In the genomic region with DNA sequence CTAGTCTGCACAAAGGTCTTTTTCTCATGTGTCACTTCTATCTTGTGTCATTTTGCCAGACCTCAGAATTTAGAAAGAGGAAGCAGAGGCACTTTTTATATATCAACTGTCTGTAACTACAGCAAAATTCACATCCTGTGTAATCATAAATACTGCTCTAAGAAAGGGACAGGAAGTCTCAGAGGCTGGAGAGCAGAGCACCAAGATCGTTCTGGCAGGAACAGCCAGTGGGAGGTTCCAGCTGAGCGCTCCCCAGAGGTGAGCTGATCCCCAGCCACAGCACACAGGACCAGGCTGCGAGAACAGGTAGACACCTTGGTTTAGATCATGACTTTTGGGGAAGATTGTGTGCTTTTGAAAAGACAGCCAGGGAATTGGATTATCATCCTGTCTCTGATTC, we compare ENCODE assay signal across 8 cellular contexts. TPM values are rescaled to one million over a fixed set of nuclear protein-coding genes. Genes with fewer than 3 reads are reported as not detected.
DNase-seq lines count a peak whose midpoint lies in the region; ATAC-seq and TF ChIP-seq lines count a peak whose summit lies in the region.

Gene MS4A7 (plus strand): TSS at position 174 of the 400 bp plus-strand sequence. CDS start 4,610 bp downstream, outside the sequence.

- H3K4me2 ChIP-seq in mesenchymal stem cell (ENCODE audit: low read length, poor library complexity, severe bottlenecking) = no peak within 1 kb of the TSS

- TF ChIP-seq CTCF in mucosa of descending colon (IDR thresholded peaks at IDR 0.05) = no peak
- no peak for TF ChIP-seq CTCF in CD4-positive, alpha-beta T cell (IDR thresholded peaks at IDR 0.05)

- H3K9me3 ChIP-seq in mucosa of descending colon = no peaks in the 10 kb centered on the region
- H3K9me3 ChIP-seq in CD4-positive, alpha-beta T cell (ENCODE audit: control insufficient read depth, low read length) = no peaks in the 10 kb centered on the region
- no peaks in the 10 kb centered on the region for H3K9me3 ChIP-seq in mesenchymal stem cell (ENCODE audit: control insufficient read depth, low read length)

- H3K23ac ChIP-seq in mesenchymal stem cell (ENCODE audit: low read length in 2 of 2) = no peak within 1 kb of the TSS

- peak; percentile 77 for ATAC-seq in GM18870 (IDR thresholded peaks at IDR 0.05; ENCODE audit: unreplicated experiment)
- peak; percentile 90 for ATAC-seq in HG02885 (IDR thresholded peaks at IDR 0.05; ENCODE audit: poor library complexity, unreplicated experiment)
- ATAC-seq in mucosa of descending colon = peak; percentile 76
- no peak for ATAC-seq in CD4-positive, alpha-beta T cell (ENCODE audit: poor library complexity)

- WGBS in mesenchymal stem cell = 49% methylated on average over 3 of the region's 3 CpGs

- no peak within 1 kb of the TSS for H3K14ac ChIP-seq in mesenchymal stem cell (ENCODE audit: low read length in 2 of 2)

- no peak within 1 kb of the TSS for H2AFZ ChIP-seq in mesenchymal stem cell (ENCODE audit: low read depth, low read length)

- no peak within 1 kb of the TSS for H3K9ac ChIP-seq in mesenchymal stem cell (ENCODE audit: low read length)

- no peak within 1 kb of the TSS for H3K27ac Mint-ChIP-seq in CD4-positive, alpha-beta T cell

- no peak within 1 kb of the TSS for H2BK12ac ChIP-seq in mesenchymal stem cell (ENCODE audit: low read length in 2 of 2)

- no peak within 1 kb of the TSS for H3K4me3 Mint-ChIP-seq in CD4-positive, alpha-beta T cell

- H3K27me3 Mint-ChIP-seq in CD4-positive, alpha-beta T cell = peaks cover 11% of the 10 kb centered on the region

- H3K9me3 Mint-ChIP-seq in CD4-positive, alpha-beta T cell = no peaks in the 10 kb centered on the region

- H4K8ac ChIP-seq in mesenchymal stem cell (ENCODE audit: low read length) = no peak within 1 kb of the TSS

- intact Hi-C loops in mucosa of descending colon (cut with DNase I, micrococcal nuclease) = no loop called here
- intact Hi-C loops in CD4-positive, alpha-beta T cell (cut with DNase I, micrococcal nuclease) = no loop called here

- H3K36me3 Mint-ChIP-seq in CD4-positive, alpha-beta T cell (ENCODE audit: low read depth) = no peaks in the 10 kb centered on the region

- H2BK5ac ChIP-seq in mesenchymal stem cell (ENCODE audit: low read depth, low read length, poor library complexity, severe bottlenecking) = no peak within 1 kb of the TSS

- no peak within 1 kb of the TSS for H3K18ac ChIP-seq in mesenchymal stem cell (ENCODE audit: low read depth in 1 of 2, low read length in 2 of 2)

- no peak within 1 kb of the TSS for H3K4ac ChIP-seq in mesenchymal stem cell (ENCODE audit: low read depth in 1 of 2, low read length in 2 of 2)

- no peak within 1 kb of the TSS for H4K91ac ChIP-seq in mesenchymal stem cell (ENCODE audit: low read length)

- no peaks in the 10 kb centered on the region for H3K79me1 ChIP-seq in mesenchymal stem cell (replicated peaks; ENCODE audit: low read length, poor library complexity, severe bottlenecking)

- no peak within 1 kb of the TSS for H2AK5ac ChIP-seq in mesenchymal stem cell (ENCODE audit: low read length, severe bottlenecking)

- H3K36me3 ChIP-seq in mucosa of descending colon (ENCODE audit: low read depth) (no peaks in the 10 kb centered on the region), mesenchymal stem cell (ENCODE audit: control insufficient read depth in 1 of 2, insufficient read depth in 2 of 2, low read depth in 1 of 2, low read length in 2 of 2) (no peaks in the 10 kb centered on the region)

- no peaks in the 10 kb centered on the region for H3K4me1 Mint-ChIP-seq in CD4-positive, alpha-beta T cell (ENCODE audit: low read depth)

- peaks cover 12% of the 10 kb centered on the region for H3K27me3 ChIP-seq in CD4-positive, alpha-beta T cell (ENCODE audit: control insufficient read depth, insufficient read depth, low read length)
- no peaks in the 10 kb centered on the region for H3K27me3 ChIP-seq in mesenchymal stem cell (ENCODE audit: control insufficient read depth in 1 of 2, insufficient read depth in 1 of 2, low read length in 2 of 2)

- no peak within 1 kb of the TSS for H3K27ac ChIP-seq in CD4-positive, alpha-beta T cell (ENCODE audit: low read depth, low read length)
- no peak within 1 kb of the TSS for H3K27ac ChIP-seq in mesenchymal stem cell (ENCODE audit: low read length, poor library complexity, severe bottlenecking)

- H2BK15ac ChIP-seq in mesenchymal stem cell (ENCODE audit: low read depth, poor library complexity, severe bottlenecking) = no peak within 1 kb of the TSS

- H2BK120ac ChIP-seq in mesenchymal stem cell (ENCODE audit: low read depth, low read length) = no peak within 1 kb of the TSS

- H3K4me3 ChIP-seq in mucosa of descending colon (no peak within 1 kb of the TSS), mesenchymal stem cell (ENCODE audit: insufficient read depth in 1 of 2, low read depth in 1 of 2, low read length in 2 of 2) (no peak within 1 kb of the TSS)

- POLR2A ChIA-PET in CD4-positive, alpha-beta T cell (lab: Charles Lee) = no interaction called here

- DNase-seq in RPMI8226 = peak; percentile 35
- peak in 2 of 3 donors; percentile 39 to 60 for DNase-seq in mucosa of descending colon
- DNase-seq in CD4-positive, alpha-beta T cell = no peak
- DNase-seq in activated naive CD4-positive, alpha-beta T cell (lab: John Stamatoyannopoulos, UW) = no peak
- no peak for DNase-seq in NCI-H774 (lab: John Stamatoyannopoulos, UW)
- no peak for DNase-seq in mesenchymal stem cell

- CTCF ChIA-PET in CD4-positive, alpha-beta T cell (lab: Charles Lee) = no interaction called here

- H3K4me1 ChIP-seq in mucosa of descending colon (ENCODE audit: low read depth) (no peaks in the 10 kb centered on the region), mesenchymal stem cell (ENCODE audit: control insufficient read depth, insufficient read depth, low read depth, low read length) (peaks cover 2% of the 10 kb centered on the region)

RNA-seq across cellular contexts. Expression of gene MS4A7, which starts in this region (rescaled TPM):
- 10 to 100 TPM in 2 of 3 donors, 1 to 10 TPM in 1; 9.3 to 28.6 (median 28.1) TPM for total RNA-seq in mucosa of descending colon
- total RNA-seq in CD4-positive, alpha-beta T cell = under 1 TPM in 1 of 2 experiments, not detected in 1; 0.80 TPM
- polyA plus RNA-seq in mesenchymal stem cell (2013, experiment 1 of 2) = 0.07 TPM
- polyA plus RNA-seq in mesenchymal stem cell (2013, experiment 2 of 2) = 0.16 TPM

Comparison
In these comparisons a context has a peak if more than half of its experiments do, and no peak if none do; other contexts are left out.
1. RNA of gene MS4A7 (total RNA-seq): 9.3 to 28.6 TPM in mucosa of descending colon; 0.80 TPM in CD4-positive, alpha-beta T cell; every median in the first group is over 4 times any median in the second.
2. DNase-seq: peak in RPMI8226 (single experiment) and mucosa of descending colon (2 of 3); none in CD4-positive, alpha-beta T cell (0 of 10), activated naive CD4-positive, alpha-beta T cell (0 of 4), NCI-H774 (single experiment) and mesenchymal stem cell (single experiment).